Comparison of ENCODE assay signal across 1 cellular context in genomic region chr19:5914946-5915781, GRCh38.
TF ChIP-seq lines count a peak whose summit lies in the region.

No MANE protein-coding gene starts in this region.

TF ChIP-seq in GM12878, 131 proteins besides CTCF, POLR2A, EP300 and RAD21:
- TF ChIP-seq CHD4 (IDR thresholded peaks at IDR 0.05) (no peak), FOXK2 (IDR thresholded peaks at IDR 0.05) (no peak), ETV6 (conservative IDR thresholded peaks at IDR 0.05 in 1 of 2, IDR thresholded peaks at IDR 0.05 in 1 of 2; ENCODE audit: borderline replicate concordance in 1 of 2, low read depth in 1 of 2) (no peak), SREBF2 (IDR thresholded peaks at IDR 0.05; ENCODE audit: low read length) (no peak), TAF1 (IDR thresholded peaks at IDR 0.05; ENCODE audit: borderline replicate concordance, low read depth, low read length) (no peak), ZNF384 (IDR thresholded peaks at IDR 0.05; ENCODE audit: borderline replicate concordance, low read depth, low read length) (no peak), MEF2B (IDR thresholded peaks at IDR 0.05; ENCODE audit: partially characterized antibody, poor library complexity, severe bottlenecking) (no peak), JUNB (IDR thresholded peaks at IDR 0.05) (no peak), IRF4 (IDR thresholded peaks at IDR 0.05; ENCODE audit: low read depth, low read length) (no peak)
